In the genomic region with DNA sequence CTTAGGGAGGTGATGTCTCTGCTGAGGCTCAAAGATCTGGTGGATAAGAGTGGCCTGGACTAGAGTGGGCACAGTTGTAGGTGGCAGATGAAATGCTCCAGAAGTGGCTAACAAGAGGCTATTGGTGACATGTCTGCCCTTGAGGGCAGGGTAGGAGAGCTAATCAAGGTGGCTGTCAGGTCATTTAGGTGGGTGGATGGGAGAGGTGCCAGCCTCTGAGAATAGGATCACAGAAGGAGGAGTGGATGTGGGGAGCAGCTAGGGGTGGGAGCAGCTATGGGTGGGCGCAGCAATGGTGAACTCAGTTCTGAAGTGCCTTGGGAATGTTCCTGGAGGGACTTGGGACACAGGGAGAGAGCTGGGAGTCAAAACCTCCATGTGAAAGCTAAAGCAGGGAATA, we compare ENCODE assay signal across 20 cellular contexts.
"Had no signal": no experiment of that assay in that cellular context is flagged by ENCODE, and none has a peak within 500 bp of the region (broad histone marks: within the 10 kb centered on the region; RNA-seq: fewer than 3 reads in every experiment).

No MANE protein-coding gene starts in this region.

- H3K4me2 ChIP-seq: PC-9 had no signal

- H3K27me3 ChIP-seq: Peyer's patch had no signal

- DNase-seq: KBM-7; MV-4-11; NCI-H1092; NCI-H1105 treated with DMSO at 0.1 percent for 48 hours; NCI-H1417 treated with DMSO at 0.1 percent for 48 hours; NCI-H1694 treated with DMSO at 0.1 percent for 48 hours; NCI-H1930; NCI-H2081; NCI-H2107; NCI-H2227 treated with DMSO at 0.1 percent for 48 hours; NCI-H524; NCI-H526 treated with DMSO at 0.1 percent for 48 hours; NCI-H748 treated with DMSO at 0.1 percent for 48 hours; NK-92 treated with Interleukin-12 subunit alpha and Interleukin-12 subunit beta, amount 100 ng/mL, for 24 hours; OCI-M1; PC-9; Peyer's patch; SHP77 treated with DMSO at 0.1 percent for 48 hours; SJCRH30 had no signal

- H3K4me3 ChIP-seq: PC-9, Peyer's patch, SJCRH30 had no signal

- H3K36me3 ChIP-seq: Peyer's patch, SJCRH30 had no signal

- H3K9me3 ChIP-seq: Peyer's patch, SJCRH30 had no signal

- H3K4me1 ChIP-seq: Peyer's patch, SJCRH30 had no signal

- H2AFZ ChIP-seq: PC-9 had no signal

- H3K27ac ChIP-seq: HL-60, PC-9, Peyer's patch, SJCRH30 had no signal
